In the genomic region with DNA sequence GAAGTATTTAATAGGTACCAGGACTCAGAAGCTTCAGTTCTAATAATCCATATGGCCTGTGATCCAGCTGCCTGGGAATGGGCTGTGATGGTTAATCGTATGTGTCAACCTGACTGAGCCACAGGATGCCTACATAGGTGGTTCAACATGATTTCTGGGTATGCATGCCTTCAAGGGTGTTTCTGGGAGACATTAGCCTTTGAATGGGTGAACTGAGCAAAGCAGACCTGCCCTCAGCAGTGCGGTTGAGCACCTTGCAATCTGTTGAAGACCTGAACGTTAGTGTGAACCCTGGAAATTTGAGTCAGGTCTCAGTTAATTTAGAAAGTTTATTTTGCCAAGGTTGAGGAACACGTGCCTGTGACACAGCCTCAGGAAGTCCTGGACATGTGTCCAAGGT, we compare ENCODE assay signal across 1 cellular context.
TF ChIP-seq lines count a peak whose summit lies in the region.

No MANE protein-coding gene starts in this region.

TF ChIP-seq in GM23338, 12 proteins besides CTCF, POLR2A, EP300 and RAD21 (continued from another document):
- TF ChIP-seq, protein P1, sequence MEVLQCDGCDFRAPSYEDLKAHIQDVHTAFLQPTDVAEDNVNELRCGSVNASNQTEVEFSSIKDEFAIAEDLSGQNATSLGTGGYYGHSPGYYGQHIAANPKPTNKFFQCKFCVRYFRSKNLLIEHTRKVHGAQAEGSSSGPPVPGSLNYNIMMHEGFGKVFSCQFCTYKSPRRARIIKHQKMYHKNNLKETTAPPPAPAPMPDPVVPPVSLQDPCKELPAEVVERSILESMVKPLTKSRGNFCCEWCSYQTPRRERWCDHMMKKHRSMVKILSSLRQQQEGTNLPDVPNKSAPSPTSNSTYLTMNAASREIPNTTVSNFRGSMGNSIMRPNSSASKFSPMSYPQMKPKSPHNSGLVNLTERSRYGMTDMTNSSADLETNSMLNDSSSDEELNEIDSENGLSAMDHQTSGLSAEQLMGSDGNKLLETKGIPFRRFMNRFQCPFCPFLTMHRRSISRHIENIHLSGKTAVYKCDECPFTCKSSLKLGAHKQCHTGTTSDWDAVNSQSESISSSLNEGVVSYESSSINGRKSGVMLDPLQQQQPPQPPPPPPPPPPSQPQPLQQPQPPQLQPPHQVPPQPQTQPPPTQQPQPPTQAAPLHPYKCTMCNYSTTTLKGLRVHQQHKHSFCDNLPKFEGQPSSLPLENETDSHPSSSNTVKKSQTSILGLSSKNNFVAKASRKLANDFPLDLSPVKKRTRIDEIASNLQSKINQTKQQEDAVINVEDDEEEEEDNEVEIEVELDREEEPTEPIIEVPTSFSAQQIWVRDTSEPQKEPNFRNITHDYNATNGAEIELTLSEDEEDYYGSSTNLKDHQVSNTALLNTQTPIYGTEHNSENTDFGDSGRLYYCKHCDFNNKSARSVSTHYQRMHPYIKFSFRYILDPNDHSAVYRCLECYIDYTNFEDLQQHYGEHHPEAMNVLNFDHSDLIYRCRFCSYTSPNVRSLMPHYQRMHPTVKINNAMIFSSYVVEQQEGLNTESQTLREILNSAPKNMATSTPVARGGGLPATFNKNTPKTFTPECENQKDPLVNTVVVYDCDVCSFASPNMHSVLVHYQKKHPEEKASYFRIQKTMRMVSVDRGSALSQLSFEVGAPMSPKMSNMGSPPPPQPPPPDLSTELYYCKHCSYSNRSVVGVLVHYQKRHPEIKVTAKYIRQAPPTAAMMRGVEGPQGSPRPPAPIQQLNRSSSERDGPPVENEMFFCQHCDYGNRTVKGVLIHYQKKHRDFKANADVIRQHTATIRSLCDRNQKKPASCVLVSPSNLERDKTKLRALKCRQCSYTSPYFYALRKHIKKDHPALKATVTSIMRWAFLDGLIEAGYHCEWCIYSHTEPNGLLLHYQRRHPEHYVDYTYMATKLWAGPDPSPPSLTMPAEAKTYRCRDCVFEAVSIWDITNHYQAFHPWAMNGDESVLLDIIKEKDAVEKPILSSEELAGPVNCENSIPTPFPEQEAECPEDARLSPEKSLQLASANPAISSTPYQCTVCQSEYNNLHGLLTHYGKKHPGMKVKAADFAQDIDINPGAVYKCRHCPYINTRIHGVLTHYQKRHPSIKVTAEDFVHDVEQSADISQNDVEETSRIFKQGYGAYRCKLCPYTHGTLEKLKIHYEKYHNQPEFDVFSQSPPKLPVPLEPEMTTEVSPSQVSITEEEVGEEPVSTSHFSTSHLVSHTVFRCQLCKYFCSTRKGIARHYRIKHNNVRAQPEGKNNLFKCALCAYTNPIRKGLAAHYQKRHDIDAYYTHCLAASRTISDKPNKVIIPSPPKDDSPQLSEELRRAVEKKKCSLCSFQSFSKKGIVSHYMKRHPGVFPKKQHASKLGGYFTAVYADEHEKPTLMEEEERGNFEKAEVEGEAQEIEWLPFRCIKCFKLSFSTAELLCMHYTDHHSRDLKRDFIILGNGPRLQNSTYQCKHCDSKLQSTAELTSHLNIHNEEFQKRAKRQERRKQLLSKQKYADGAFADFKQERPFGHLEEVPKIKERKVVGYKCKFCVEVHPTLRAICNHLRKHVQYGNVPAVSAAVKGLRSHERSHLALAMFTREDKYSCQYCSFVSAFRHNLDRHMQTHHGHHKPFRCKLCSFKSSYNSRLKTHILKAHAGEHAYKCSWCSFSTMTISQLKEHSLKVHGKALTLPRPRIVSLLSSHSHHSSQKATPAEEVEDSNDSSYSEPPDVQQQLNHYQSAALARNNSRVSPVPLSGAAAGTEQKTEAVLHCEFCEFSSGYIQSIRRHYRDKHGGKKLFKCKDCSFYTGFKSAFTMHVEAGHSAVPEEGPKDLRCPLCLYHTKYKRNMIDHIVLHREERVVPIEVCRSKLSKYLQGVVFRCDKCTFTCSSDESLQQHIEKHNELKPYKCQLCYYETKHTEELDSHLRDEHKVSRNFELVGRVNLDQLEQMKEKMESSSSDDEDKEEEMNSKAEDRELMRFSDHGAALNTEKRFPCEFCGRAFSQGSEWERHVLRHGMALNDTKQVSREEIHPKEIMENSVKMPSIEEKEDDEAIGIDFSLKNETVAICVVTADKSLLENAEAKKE (CRISPR knock-in tag; IDR thresholded peaks at IDR 0.05): no peak
